In the genomic region with DNA sequence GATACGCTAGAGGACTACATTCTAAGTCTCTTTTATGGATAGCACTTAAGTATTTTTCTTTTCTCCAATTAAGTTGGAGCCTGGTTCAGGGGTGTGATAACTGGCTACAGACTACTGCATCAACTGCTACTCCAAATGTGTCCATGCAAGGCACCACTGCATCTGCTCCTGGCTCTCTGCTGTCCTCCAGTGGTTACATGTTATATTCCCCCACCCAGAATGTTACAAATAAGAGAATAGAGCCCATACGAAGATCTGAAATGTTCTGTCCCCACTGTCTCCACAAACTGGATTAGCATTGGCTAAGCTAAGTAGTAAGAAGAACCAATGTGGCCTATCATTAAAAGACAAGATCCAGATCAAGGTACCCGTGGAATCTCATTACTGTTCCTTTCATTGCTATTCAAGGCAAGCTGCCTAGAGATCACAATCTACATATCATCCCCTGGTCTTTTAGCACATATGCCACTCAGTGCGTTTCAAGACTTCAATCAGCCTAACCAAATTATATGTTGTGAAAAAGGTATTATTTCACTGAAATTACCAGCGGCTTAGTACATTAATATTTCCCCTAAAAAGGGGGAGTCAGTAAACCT, we compare ENCODE assay signal across 9 cellular contexts.
A peak's percentile ranks its signal among the peaks of the same experiment; 100 is the strongest.
DNase-seq lines count a peak whose midpoint lies in the region; ATAC-seq and TF ChIP-seq lines count a peak whose summit lies in the region.
"Had no signal": no experiment of that assay in that cellular context is flagged by ENCODE, and none has a peak within 500 bp of the region (broad histone marks: within the 10 kb centered on the region; RNA-seq: fewer than 3 reads in every experiment).

No MANE protein-coding gene starts in this region.

- TF ChIP-seq CTCF in LNCAP (IDR thresholded peaks at IDR 0.05) (peak; percentile 46), foreskin keratinocyte (conservative IDR thresholded peaks at IDR 0.05) (peak; percentile 95), sigmoid colon (IDR thresholded peaks at IDR 0.05) (peak; percentile 68 to 85 (median 76))

- H3K4me3 ChIP-seq in sigmoid colon = no peak overlapping the region
- H3K4me3 ChIP-seq: SK-N-MC had no signal

- no peak overlapping the region for H3K27ac Mint-ChIP-seq in activated T-cell treated with anti-CD3 and anti-CD28 coated beads, Interleukin-2, amount 50 U/mL, for 24 hours
- no peak overlapping the region for H3K27ac Mint-ChIP-seq in activated naive CD8-positive, alpha-beta T cell treated with anti-CD3 and anti-CD28 coated beads, Interleukin-2, amount 50 U/mL, for 24 hours

- no peaks in the 10 kb centered on the region for H3K27me3 Mint-ChIP-seq in activated T-cell treated with anti-CD3 and anti-CD28 coated beads, Interleukin-2, amount 50 U/mL, for 24 hours
- H3K27me3 Mint-ChIP-seq in activated naive CD8-positive, alpha-beta T cell treated with anti-CD3 and anti-CD28 coated beads, Interleukin-2, amount 50 U/mL, for 24 hours = no peaks in the 10 kb centered on the region

- TF ChIP-seq POLR2A in sigmoid colon (IDR thresholded peaks at IDR 0.05) = no peak

- H3K36me3 Mint-ChIP-seq in activated T-cell treated with anti-CD3 and anti-CD28 coated beads, Interleukin-2, amount 50 U/mL, for 24 hours (ENCODE audit: low read depth) = no peaks in the 10 kb centered on the region
- H3K36me3 Mint-ChIP-seq in activated naive CD8-positive, alpha-beta T cell treated with anti-CD3 and anti-CD28 coated beads, Interleukin-2, amount 50 U/mL, for 24 hours (ENCODE audit: low read depth) = no peaks in the 10 kb centered on the region

- intact Hi-C loops in sigmoid colon (cut with DNase I) = loop anchor here (5.0 to 10.0 kb wide), 2 partner anchors 275 to 848 kb away; no protein-coding TSS in a partner anchor

- H3K27me3 ChIP-seq in foreskin keratinocyte (no peaks in the 10 kb centered on the region), sigmoid colon (no peaks in the 10 kb centered on the region)

- 36 to 56% methylated on average over 5 of the region's 5 CpGs for WGBS in sigmoid colon, 2 donors

- TF ChIP-seq EP300 in sigmoid colon (IDR thresholded peaks at IDR 0.05) = no peak

- no peaks in the 10 kb centered on the region for H3K4me1 Mint-ChIP-seq in activated T-cell treated with anti-CD3 and anti-CD28 coated beads, Interleukin-2, amount 50 U/mL, for 24 hours (ENCODE audit: low read depth)
- H3K4me1 Mint-ChIP-seq in activated naive CD8-positive, alpha-beta T cell treated with anti-CD3 and anti-CD28 coated beads, Interleukin-2, amount 50 U/mL, for 24 hours = no peaks in the 10 kb centered on the region

- ATAC-seq in GM19035 (IDR thresholded peaks at IDR 0.05; ENCODE audit: unreplicated experiment) = peak; percentile 75
- ATAC-seq in foreskin keratinocyte = peak; percentile 96
- no peak for ATAC-seq in activated naive CD8-positive, alpha-beta T cell treated with anti-CD3 and anti-CD28 coated beads, Interleukin-2, amount 50 U/mL, for 24 hours

- H3K27ac ChIP-seq in foreskin keratinocyte (no peak overlapping the region), sigmoid colon (peak overlapping the region in 2 of 4 donors; percentile 67 to 70)
- H3K27ac ChIP-seq: SK-N-MC had no signal

- DNase-seq in COLO829 (ENCODE audit: low spot score) = peak; percentile 41
- peak; percentile 64 for DNase-seq in SKM-1 (lab: John Stamatoyannopoulos, UW; ENCODE audit: unreplicated experiment)
- peak; percentile 20 to 52 for DNase-seq in foreskin keratinocyte
- peak; percentile 72 for DNase-seq in sigmoid colon
- DNase-seq in activated T-cell treated with anti-CD3 and anti-CD28 coated beads, Interleukin-2, amount 50 U/mL, for 24 hours = no peak
- no peak for DNase-seq in activated naive CD8-positive, alpha-beta T cell treated with anti-CD3 and anti-CD28 coated beads, Interleukin-2, amount 50 U/mL, for 24 hours

- H3K9me3 ChIP-seq in sigmoid colon = no peaks in the 10 kb centered on the region

- H3K4me1 ChIP-seq in foreskin keratinocyte = peaks cover 6% of the 10 kb centered on the region
- peaks cover 0 to 22% (median 18%) of the 10 kb centered on the region in 4 donors for H3K4me1 ChIP-seq in sigmoid colon

- no peak overlapping the region for H3K4me3 Mint-ChIP-seq in activated T-cell treated with anti-CD3 and anti-CD28 coated beads, Interleukin-2, amount 50 U/mL, for 24 hours
- H3K4me3 Mint-ChIP-seq in activated naive CD8-positive, alpha-beta T cell treated with anti-CD3 and anti-CD28 coated beads, Interleukin-2, amount 50 U/mL, for 24 hours = no peak overlapping the region

- no peaks in the 10 kb centered on the region for H3K36me3 ChIP-seq in sigmoid colon

- H3K9me3 Mint-ChIP-seq in activated T-cell treated with anti-CD3 and anti-CD28 coated beads, Interleukin-2, amount 50 U/mL, for 24 hours = no peaks in the 10 kb centered on the region
- no peaks in the 10 kb centered on the region for H3K9me3 Mint-ChIP-seq in activated naive CD8-positive, alpha-beta T cell treated with anti-CD3 and anti-CD28 coated beads, Interleukin-2, amount 50 U/mL, for 24 hours

Comparison
In these comparisons a context has a peak if more than half of its experiments do, and no peak if none do; other contexts are left out.
1. DNase-seq: peak in COLO829 (single experiment), SKM-1 (single experiment), foreskin keratinocyte (2 of 2) and sigmoid colon (single experiment); none in activated T-cell treated with anti-CD3 and anti-CD28 coated beads, Interleukin-2, amount 50 U/mL, for 24 hours (single experiment) and activated naive CD8-positive, alpha-beta T cell treated with anti-CD3 and anti-CD28 coated beads, Interleukin-2, amount 50 U/mL, for 24 hours (single experiment).
2. Peak in every context shown above with its lines, with median percentiles within 50 percentile points of each other: CTCF ChIP-seq.